In the genomic region with DNA sequence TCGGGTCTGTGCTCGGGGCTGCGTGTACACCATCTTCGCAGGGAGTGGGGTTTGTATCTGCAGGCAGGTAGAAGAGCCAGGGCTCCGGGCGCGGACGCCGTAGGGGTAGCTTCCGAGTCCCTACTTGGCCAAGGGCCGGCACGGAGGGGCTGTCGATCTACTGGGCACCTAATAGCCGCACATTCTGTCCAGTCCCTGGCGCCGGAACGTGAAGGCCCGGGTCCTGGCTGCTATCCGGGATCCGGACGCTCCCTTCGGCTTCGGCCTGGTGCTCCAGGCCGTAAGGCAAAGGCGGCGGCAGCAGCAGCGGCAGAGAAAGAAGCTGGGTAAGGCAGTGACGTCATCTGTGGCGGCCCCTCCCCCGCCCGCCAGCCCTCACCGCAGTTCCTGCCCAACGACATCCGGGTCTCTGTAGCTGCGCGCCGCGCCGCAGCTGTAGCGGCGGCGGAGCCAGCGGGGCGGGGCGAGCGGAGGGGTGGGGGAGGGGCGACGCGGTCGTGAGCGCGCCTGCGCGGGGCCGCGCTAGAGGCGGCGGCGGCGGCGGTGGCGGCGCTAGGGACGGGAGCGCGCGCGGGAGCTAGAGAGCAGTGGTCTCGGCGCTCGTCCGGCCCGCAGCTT, we compare ENCODE assay signal across 8 cellular contexts.
DNase-seq lines count a peak whose midpoint lies in the region; ATAC-seq and TF ChIP-seq lines count a peak whose summit lies in the region.

Gene PPM1A, plus strand, starts transcription at position 525 of the 618 bp plus-strand sequence. CDS start 33,483 bp downstream, outside the sequence.

- DNase-seq in AG09319 (ENCODE audit: extremely low read depth, low read depth) = peak; percentile 89
- DNase-seq in NCI-H446 treated with DMSO at 0.1 percent for 48 hours (lab: John Stamatoyannopoulos, UW) = peak; percentile 90
- DNase-seq in central memory CD8-positive, alpha-beta T cell (ENCODE audit: low spot score in 2 of 2) = peak; percentile 88 to 92
- peak; percentile 98 for DNase-seq in islet precursor cell
- peak; percentile 94 for DNase-seq in stimulated activated CD4-positive, alpha-beta T cell treated with anti-CD3 and anti-CD28 coated beads, Interleukin-12 subunit alpha, Interleukin-12 subunit beta, amount 100 ng/mL, for 4 hours

- no peaks in the 10 kb centered on the region for H3K9me3 Mint-ChIP-seq in central memory CD8-positive, alpha-beta T cell

- peaks cover 48% of the 10 kb centered on the region for H3K4me1 Mint-ChIP-seq in central memory CD8-positive, alpha-beta T cell

- no peaks in the 10 kb centered on the region for H3K27me3 Mint-ChIP-seq in central memory CD8-positive, alpha-beta T cell

- peak within 1 kb of the TSS; percentile 99 for H3K27ac Mint-ChIP-seq in central memory CD8-positive, alpha-beta T cell (ENCODE audit: low read depth)

- H3K4me3 Mint-ChIP-seq in central memory CD8-positive, alpha-beta T cell = peak within 1 kb of the TSS; percentile 93

- ATAC-seq in GM19035 (IDR thresholded peaks at IDR 0.05; ENCODE audit: unreplicated experiment) (peak; percentile 71), HG03342 (IDR thresholded peaks at IDR 0.05; ENCODE audit: unreplicated experiment) (peak; percentile 68)
- peak; percentile 78 to 82 for ATAC-seq in activated CD4-positive, CD25-positive, alpha-beta regulatory T cell treated with anti-CD3 and anti-CD28 coated beads, Interleukin-2, amount 50 U/mL, for 24 hours
- ATAC-seq in central memory CD8-positive, alpha-beta T cell (replicated peaks; ENCODE audit: extremely low read depth, poor library complexity, severe bottlenecking) = peak; percentile 80

- TF ChIP-seq CTCF in AG09319 (IDR thresholded peaks at IDR 0.05; ENCODE audit: low read depth, low read length) = no peak

- peaks cover 16% of the 10 kb centered on the region for H3K36me3 Mint-ChIP-seq in central memory CD8-positive, alpha-beta T cell (ENCODE audit: insufficient read depth)

Comparison
In these comparisons a context has a peak if more than half of its experiments do, and no peak if none do; other contexts are left out.
1. Peak in every context shown above with its lines: DNase-seq and ATAC-seq.